In genomic region chr2:126972272-126972626, GRCh38 we compare ENCODE assay signal across 11 cellular contexts.
DNase-seq lines count a peak whose midpoint lies in the region; FAIRE-seq and TF ChIP-seq lines count a peak whose summit lies in the region.
"Had no signal": no experiment of that assay in that cellular context is flagged by ENCODE, and none has a peak within 500 bp of the region (broad histone marks: within the 10 kb centered on the region; RNA-seq: fewer than 3 reads in every experiment).

No MANE protein-coding gene starts in this region.

- no peak for FAIRE-seq in kidney (lab: Jason Lieb, UNC)
- FAIRE-seq: K562 had no signal

- H3K9ac ChIP-seq in BLaER1 treated with 17β-estradiol and CSF1 and Interleukin-3, amounts not matched to agents 10 nM and 100 nM, result peak overlapping the region in 8 of 11 experiments; percentile 49 to 67 (median 59); a peak in 10 of 22 replicates
- H3K9ac ChIP-seq in KMS-11, result peak overlapping the region; percentile 58; the same call in 1 of the 2 replicates
- H3K9ac ChIP-seq in kidney (ENCODE audit: low read length in 2 of 2), result peak overlapping the region in 1 of 2 donors; percentile 24

- H3K36me3 Mint-ChIP-seq in progenitor cell of endocrine pancreas (ENCODE audit: insufficient read depth), result no peaks in the 10 kb centered on the region
- H3K36me3 Mint-ChIP-seq: activated naive CD4-positive, alpha-beta T cell treated with anti-CD3 and anti-CD28 coated beads, Interleukin-2, amount 50 U/mL, for 72 hours; CD8-positive, alpha-beta memory T cell had no signal

- intact Hi-C loops in dorsolateral prefrontal cortex (cut with DNase I), result loop anchor here (5.0 to 10.0 kb wide), 7 partner anchors 53 to 1225 kb away; no protein-coding TSS in a partner anchor
- intact Hi-C loops in kidney (cut with DNase I), result no loop called here

- peak overlapping the region; percentile 72 to 94 (median 85) for H3K4me2 ChIP-seq in BLaER1 treated with 17β-estradiol and CSF1 and Interleukin-3, amounts not matched to agents 10 nM and 100 nM
- H3K4me2 ChIP-seq in KMS-11, result peak overlapping the region; percentile 60; the same call in 1 of the 2 replicates

- H3K4me3 Mint-ChIP-seq in progenitor cell of endocrine pancreas (ENCODE audit: low read depth), result no peak overlapping the region

- TF ChIP-seq CTCF in KMS-11 (conservative IDR thresholded peaks at IDR 0.05; ENCODE audit: low read depth, low read length), result no peak; the same call in 1 of the 2 replicates
- TF ChIP-seq CTCF in dorsolateral prefrontal cortex (IDR thresholded peaks at IDR 0.05 in 54 of 56, conservative IDR thresholded peaks at IDR 0.05 in 2 of 56; ENCODE audit: low read depth in 1 of 56, partially characterized antibody in 56 of 56), result peak in 24 of 56 donors; percentile 1 to 50 (median 24)
- TF ChIP-seq CTCF in progenitor cell of endocrine pancreas (IDR thresholded peaks at IDR 0.05; ENCODE audit: unreplicated experiment), result peak; percentile 9
- no peak for TF ChIP-seq CTCF in kidney (IDR thresholded peaks at IDR 0.05; ENCODE audit: borderline replicate concordance, extremely low read depth, insufficient read depth)

- H4K20me1 ChIP-seq in BLaER1 treated with 17β-estradiol and CSF1 and Interleukin-3, amounts not matched to agents 10 nM and 100 nM, result no peaks in the 10 kb centered on the region
- H4K20me1 ChIP-seq in KMS-11 (ENCODE audit: insufficient read depth), result no peaks in the 10 kb centered on the region

- DNase-seq in dorsolateral prefrontal cortex (no peak), progenitor cell of endocrine pancreas (ENCODE audit: low spot score, unreplicated experiment) (no peak), SHP77 treated with DMSO at 0.1 percent for 48 hours (lab: John Stamatoyannopoulos, UW) (no peak), CD1c-positive myeloid dendritic cell (ENCODE audit: extremely low spot score) (no peak), GM19238 (ENCODE audit: insufficient read length, low spot score) (no peak), kidney (no peak)

- H3K9me3 Mint-ChIP-seq in progenitor cell of endocrine pancreas (ENCODE audit: low read depth), result no peaks in the 10 kb centered on the region
- H3K9me3 Mint-ChIP-seq: activated naive CD4-positive, alpha-beta T cell treated with anti-CD3 and anti-CD28 coated beads, Interleukin-2, amount 50 U/mL, for 72 hours; CD8-positive, alpha-beta memory T cell had no signal

- peaks cover 1% of the 10 kb centered on the region for H3K4me1 Mint-ChIP-seq in progenitor cell of endocrine pancreas (ENCODE audit: low read depth)

- H3K27me3 Mint-ChIP-seq in progenitor cell of endocrine pancreas, result peaks cover 38% of the 10 kb centered on the region

- H3K9me3 ChIP-seq in BLaER1 treated with 17β-estradiol and CSF1 and Interleukin-3, amounts not matched to agents 10 nM and 100 nM (replicated peaks in 1 of 11), result no peaks in the 10 kb centered on the region
- H3K9me3 ChIP-seq in kidney (ENCODE audit: control insufficient read depth in 1 of 2, low read length in 2 of 2), result no peaks in the 10 kb centered on the region

- peak overlapping the region; percentile 88 for H2AFZ ChIP-seq in KMS-11 (ENCODE audit: low read depth)

- H3K27me3 ChIP-seq in BLaER1 treated with 17β-estradiol and CSF1 and Interleukin-3, amounts not matched to agents 10 nM and 100 nM, result peaks cover 0 to 14% (median 0%) of the 10 kb centered on the region in 11 experiments; a peak in 6 of 22 replicates
- no peaks in the 10 kb centered on the region for H3K27me3 ChIP-seq in KMS-11 (ENCODE audit: insufficient read depth, low read depth)
- H3K27me3 ChIP-seq in dorsolateral prefrontal cortex, result no peaks in the 10 kb centered on the region

- H3K27ac Mint-ChIP-seq in progenitor cell of endocrine pancreas, result no peak overlapping the region
- H3K27ac Mint-ChIP-seq: activated naive CD4-positive, alpha-beta T cell treated with anti-CD3 and anti-CD28 coated beads, Interleukin-2, amount 50 U/mL, for 72 hours had no signal

- no peaks in the 10 kb centered on the region for H3K36me3 ChIP-seq in BLaER1 treated with 17β-estradiol and CSF1 and Interleukin-3, amounts not matched to agents 10 nM and 100 nM
- no peaks in the 10 kb centered on the region for H3K36me3 ChIP-seq in KMS-11 (ENCODE audit: insufficient read depth)
- H3K36me3 ChIP-seq in kidney (ENCODE audit: control insufficient read depth in 1 of 2, insufficient read depth in 2 of 2, low read length in 2 of 2), result no peaks in the 10 kb centered on the region

- peaks cover 4 to 42% (median 25%) of the 10 kb centered on the region in 10 experiments; a peak in 18 of 20 replicates for H3K4me1 ChIP-seq in BLaER1 treated with 17β-estradiol and CSF1 and Interleukin-3, amounts not matched to agents 10 nM and 100 nM
- H3K4me1 ChIP-seq in KMS-11 (ENCODE audit: low read depth, poor library complexity, severe bottlenecking), result no peaks in the 10 kb centered on the region
- no peaks in the 10 kb centered on the region for H3K4me1 ChIP-seq in kidney (ENCODE audit: control insufficient read depth in 1 of 2, insufficient read depth in 1 of 2, low read depth in 1 of 2, low read length in 2 of 2)

- peak overlapping the region in 6 of 10 experiments; percentile 45 to 63 (median 47); a peak in 11 of 20 replicates for H3K4me3 ChIP-seq in BLaER1 treated with 17β-estradiol and CSF1 and Interleukin-3, amounts not matched to agents 10 nM and 100 nM
- H3K4me3 ChIP-seq in KMS-11 (IDR thresholded peaks at IDR 0.05; ENCODE audit: insufficient read depth, low read depth, low read length) (peak overlapping the region; percentile 40), dorsolateral prefrontal cortex (peak overlapping the region; percentile 32 to 72 (median 59)), kidney (ENCODE audit: low read length in 2 of 2) (no peak overlapping the region)
- H3K4me3 ChIP-seq: K562 had no signal

- no peaks in the 10 kb centered on the region for H3K79me2 ChIP-seq in KMS-11 (ENCODE audit: insufficient read depth, low read depth)

- no peak overlapping the region; a peak in 1 of 22 replicates for H3K27ac ChIP-seq in BLaER1 treated with 17β-estradiol and CSF1 and Interleukin-3, amounts not matched to agents 10 nM and 100 nM
- H3K27ac ChIP-seq in KMS-11, result no peak overlapping the region
- peak overlapping the region in 42 of 59 donors; percentile 5 to 85 (median 66) for H3K27ac ChIP-seq in dorsolateral prefrontal cortex
- H3K27ac ChIP-seq in kidney (ENCODE audit: low read depth in 2 of 2, low read length in 2 of 2), result peak overlapping the region in 1 of 2 donors; percentile 42

Comparison
In these comparisons a context has a peak if more than half of its experiments do, and no peak if none do; other contexts are left out.
1. H3K27ac ChIP-seq: peak in dorsolateral prefrontal cortex (42 of 59); none in BLaER1 treated with 17β-estradiol and CSF1 and Interleukin-3, amounts not matched to agents 10 nM and 100 nM (0 of 11) and KMS-11 (single experiment).
2. H3K4me3 ChIP-seq: peak in BLaER1 treated with 17β-estradiol and CSF1 and Interleukin-3, amounts not matched to agents 10 nM and 100 nM (6 of 10), KMS-11 (single experiment) and dorsolateral prefrontal cortex (59 of 59); none in kidney (0 of 2).